Comparison of ENCODE assay signal across 8 cellular contexts in genomic region chr13:94712812-94713555, GRCh38. TPM values are rescaled to one million over a fixed set of nuclear protein-coding genes. Genes with fewer than 3 reads are reported as not detected.
DNase-seq lines count a peak whose midpoint lies in the region; ATAC-seq and TF ChIP-seq lines count a peak whose summit lies in the region.

No MANE protein-coding gene starts in this region.

- no peak overlapping the region for H3K4me3 Mint-ChIP-seq in natural killer cell treated with Interleukin-12 subunit alpha and Interleukin-12 subunit beta and Interleukin-15 and Interleukin-18, amount 100 ng/mL, for 72 hours
- no peak overlapping the region for H3K4me3 Mint-ChIP-seq in natural killer cell

- peaks cover 5% of the 10 kb centered on the region for H3K36me3 Mint-ChIP-seq in natural killer cell treated with Interleukin-12 subunit alpha and Interleukin-12 subunit beta and Interleukin-15 and Interleukin-18, amount 100 ng/mL, for 72 hours
- no peaks in the 10 kb centered on the region for H3K36me3 Mint-ChIP-seq in natural killer cell

- H3K4me3 ChIP-seq in WERI-Rb-1 (ENCODE audit: low read depth, low read length) = peak overlapping the region; percentile 30

- peaks cover under 1 to 7% of the 10 kb centered on the region in 2 donors for H3K4me1 Mint-ChIP-seq in natural killer cell treated with Interleukin-12 subunit alpha and Interleukin-12 subunit beta and Interleukin-15 and Interleukin-18, amount 100 ng/mL, for 72 hours (ENCODE audit: low read depth in 2 of 2)
- peaks cover under 1% of the 10 kb centered on the region in 2 donors for H3K4me1 Mint-ChIP-seq in natural killer cell

- no peak overlapping the region for H3K27ac ChIP-seq in WERI-Rb-1

- no peaks in the 10 kb centered on the region for H3K9me3 ChIP-seq in WERI-Rb-1 (ENCODE audit: severe bottlenecking)

- H3K27me3 ChIP-seq in WERI-Rb-1 (ENCODE audit: insufficient read depth, low read depth, severe bottlenecking) = peaks cover 66% of the 10 kb centered on the region

- intact Hi-C loops in natural killer cell (cut with micrococcal nuclease) (no loop called here), left cardiac atrium (cut with DNase I) (no loop called here)

- no peaks in the 10 kb centered on the region for H3K9me3 Mint-ChIP-seq in natural killer cell treated with Interleukin-12 subunit alpha and Interleukin-12 subunit beta and Interleukin-15 and Interleukin-18, amount 100 ng/mL, for 72 hours
- no peaks in the 10 kb centered on the region for H3K9me3 Mint-ChIP-seq in natural killer cell

- H3K36me3 ChIP-seq in WERI-Rb-1 = no peaks in the 10 kb centered on the region

- peaks cover 53 to 67% of the 10 kb centered on the region in 2 donors for H3K27me3 Mint-ChIP-seq in natural killer cell treated with Interleukin-12 subunit alpha and Interleukin-12 subunit beta and Interleukin-15 and Interleukin-18, amount 100 ng/mL, for 72 hours
- peaks cover 41 to 69% of the 10 kb centered on the region in 2 donors for H3K27me3 Mint-ChIP-seq in natural killer cell (ENCODE audit: low read depth in 2 of 2)

- no peak for DNase-seq in natural killer cell treated with Interleukin-12 subunit alpha and Interleukin-12 subunit beta and Interleukin-15 and Interleukin-18, amount 100 ng/mL, for 72 hours (ENCODE audit: low spot score)
- DNase-seq in natural killer cell (no peak), WERI-Rb-1 (peak; percentile 75), left cardiac atrium (no peak), renal cortical epithelial cell (ENCODE audit: low read depth) (peak; percentile 15)

- ATAC-seq in natural killer cell treated with Interleukin-12 subunit alpha and Interleukin-12 subunit beta and Interleukin-15 and Interleukin-18, amount 100 ng/mL, for 72 hours = peak; percentile 40 to 48
- no peak for ATAC-seq in natural killer cell
- peak; percentile 70 to 81 for ATAC-seq in left cardiac atrium
- no peak for ATAC-seq in HG03159 (IDR thresholded peaks at IDR 0.05; ENCODE audit: unreplicated experiment)
- no peak for ATAC-seq in GM18909 (IDR thresholded peaks at IDR 0.05; ENCODE audit: poor library complexity, unreplicated experiment)
- no peak for ATAC-seq in GM18502 (IDR thresholded peaks at IDR 0.05; ENCODE audit: poor library complexity, unreplicated experiment)

- H3K27ac Mint-ChIP-seq in natural killer cell treated with Interleukin-12 subunit alpha and Interleukin-12 subunit beta and Interleukin-15 and Interleukin-18, amount 100 ng/mL, for 72 hours = no peak overlapping the region
- no peak overlapping the region for H3K27ac Mint-ChIP-seq in natural killer cell

- TF ChIP-seq CTCF in natural killer cell (IDR thresholded peaks at IDR 0.05) (no peak), WERI-Rb-1 (IDR thresholded peaks at IDR 0.05; ENCODE audit: low read depth, low read length) (no peak)

RNA-seq across cellular contexts. Expression of gene SOX21, which starts 0.6 kb away (rescaled TPM):
- not detected for total RNA-seq in natural killer cell treated with Interleukin-12 subunit alpha and Interleukin-12 subunit beta and Interleukin-15 and Interleukin-18, amount 100 ng/mL, for 72 hours
- not detected for total RNA-seq in natural killer cell
- total RNA-seq in left cardiac atrium = not detected
- total RNA-seq in renal cortical epithelial cell = not detected in 2 replicates

Comparison
In these comparisons a context has a peak if more than half of its experiments do, and no peak if none do; other contexts are left out.
1. ATAC-seq: peak in natural killer cell treated with Interleukin-12 subunit alpha and Interleukin-12 subunit beta and Interleukin-15 and Interleukin-18, amount 100 ng/mL, for 72 hours (2 of 2) and left cardiac atrium (2 of 2); none in natural killer cell (0 of 3), HG03159 (single experiment), GM18909 (single experiment) and GM18502 (single experiment).
2. DNase-seq: peak in WERI-Rb-1 (single experiment) and renal cortical epithelial cell (single experiment); none in natural killer cell treated with Interleukin-12 subunit alpha and Interleukin-12 subunit beta and Interleukin-15 and Interleukin-18, amount 100 ng/mL, for 72 hours (single experiment), natural killer cell (single experiment) and left cardiac atrium (single experiment).